8 cellular contexts compared by ENCODE assay signal in genomic region chr5:123511290-123511647, GRCh38. TPM values are rescaled to one million over a fixed set of nuclear protein-coding genes. Genes with fewer than 3 reads are reported as not detected.
DNase-seq lines count a peak whose midpoint lies in the region; ATAC-seq and TF ChIP-seq lines count a peak whose summit lies in the region.

No MANE protein-coding gene starts in this region.

- CTCF ChIA-PET in HEK293T (lab: Yijun Ruan, JAX) = interaction anchor here (0.6 to 1.3 kb wide), 2 partner anchors 65 to 88 kb away, joined by 3 read pairs; partner anchors contain the start of gene CEP120

- DNase-seq in ELR (ENCODE audit: low read depth) (peak; percentile 75), RPMI7951 (ENCODE audit: low read depth) (peak; percentile 48), fibroblast of gingiva (ENCODE audit: low read depth) (peak; percentile 53), psoas muscle (no peak), superior temporal gyrus (ENCODE audit: extremely low spot score) (no peak), GDM1 (lab: John Stamatoyannopoulos, UW) (no peak), NCI-H82 (lab: John Stamatoyannopoulos, UW) (no peak), HEK293T (ENCODE audit: extremely low spot score) (no peak)

- intact Hi-C loops in psoas muscle (cut with DNase I) = loop anchor here in 1 of 2 donors (10.0 kb wide), 2 partner anchors 86 to 104 kb away; partner anchors contain the start of gene CEP120

- 39 to 61% (median 41%) methylated on average over 3 of the region's 3 CpGs for WGBS in psoas muscle, 3 donors

- H3K4me1 ChIP-seq in psoas muscle = peaks cover 6% of the 10 kb centered on the region

- no peaks in the 10 kb centered on the region for H3K27me3 ChIP-seq in psoas muscle (ENCODE audit: insufficient read depth in 3 of 3, low read length in 2 of 3)

- H3K9me3 ChIP-seq in psoas muscle = no peaks in the 10 kb centered on the region

- peak overlapping the region; percentile 88 for H3K4me3 ChIP-seq in psoas muscle

- no peak for ATAC-seq in psoas muscle

- no peaks in the 10 kb centered on the region for H3K36me3 ChIP-seq in psoas muscle (ENCODE audit: insufficient read depth in 1 of 2, low read depth in 1 of 2)

- POLR2A ChIA-PET in HEK293T (lab: Yijun Ruan, JAX) = interaction anchor here (0.5 to 3.1 kb wide), 11 partner anchors 8 to 475 kb away, joined by 3 to 41 read pairs (median 3); partner anchors contain the start of genes CEP120 and PPIC

- no peak for TF ChIP-seq CTCF in psoas muscle (IDR thresholded peaks at IDR 0.05)

- H3K27ac ChIP-seq in psoas muscle = peak overlapping the region; percentile 91

TF ChIP-seq in HEK293T, 16 proteins besides CTCF, POLR2A, EP300 and RAD21:
- TF ChIP-seq ELF4 (IDR thresholded peaks at IDR 0.05) = no peak
- no peak for TF ChIP-seq TARDBP (IDR thresholded peaks at IDR 0.05)
- TF ChIP-seq SP1 (IDR thresholded peaks at IDR 0.05) = no peak
- no peak for TF ChIP-seq NFRKB (IDR thresholded peaks at IDR 0.05)
- no peak for TF ChIP-seq HDGF (IDR thresholded peaks at IDR 0.05; ENCODE audit: borderline replicate concordance)
- TF ChIP-seq BHLHE40 (IDR thresholded peaks at IDR 0.05; ENCODE audit: borderline replicate concordance) = no peak
- no peak for TF ChIP-seq FOXK2 (IDR thresholded peaks at IDR 0.05)
- TF ChIP-seq ZNF384 (IDR thresholded peaks at IDR 0.05) = no peak
- TF ChIP-seq FOXA1 (IDR thresholded peaks at IDR 0.05) = no peak
- no peak for TF ChIP-seq LEF1 (IDR thresholded peaks at IDR 0.05; ENCODE audit: borderline replicate concordance)
- no peak for TF ChIP-seq SUZ12 (IDR thresholded peaks at IDR 0.05)
- TF ChIP-seq CTBP1 (IDR thresholded peaks at IDR 0.05; ENCODE audit: borderline replicate concordance) = no peak
- no peak for TF ChIP-seq FOXM1 (IDR thresholded peaks at IDR 0.05; ENCODE audit: borderline replicate concordance)
- TF ChIP-seq, protein P1, sequence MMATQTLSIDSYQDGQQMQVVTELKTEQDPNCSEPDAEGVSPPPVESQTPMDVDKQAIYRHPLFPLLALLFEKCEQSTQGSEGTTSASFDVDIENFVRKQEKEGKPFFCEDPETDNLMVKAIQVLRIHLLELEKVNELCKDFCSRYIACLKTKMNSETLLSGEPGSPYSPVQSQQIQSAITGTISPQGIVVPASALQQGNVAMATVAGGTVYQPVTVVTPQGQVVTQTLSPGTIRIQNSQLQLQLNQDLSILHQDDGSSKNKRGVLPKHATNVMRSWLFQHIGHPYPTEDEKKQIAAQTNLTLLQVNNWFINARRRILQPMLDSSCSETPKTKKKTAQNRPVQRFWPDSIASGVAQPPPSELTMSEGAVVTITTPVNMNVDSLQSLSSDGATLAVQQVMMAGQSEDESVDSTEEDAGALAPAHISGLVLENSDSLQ (IDR thresholded peaks at IDR 0.05) = no peak
- TF ChIP-seq L3MBTL2 (conservative IDR thresholded peaks at IDR 0.05) = no peak
- TF ChIP-seq ARNT (IDR thresholded peaks at IDR 0.05) = no peak

RNA-seq across cellular contexts. Expression of gene CSNK1G3, which starts 0.7 kb away (rescaled TPM):
- 31.9 and 35.7 TPM in 2 replicates for total RNA-seq in RPMI7951 (2014; rRNA removed; shearing (Covaris generic))
- total RNA-seq in psoas muscle = 10 to 100 TPM; 11.3 to 19.4 (median 16.2) TPM
- 1 to 10 TPM; 3.8 to 7.5 (median 5.0) TPM for polyA plus RNA-seq in psoas muscle

Comparison
In these comparisons a context has a peak if more than half of its experiments do, and no peak if none do; other contexts are left out.
1. DNase-seq: peak in ELR (single experiment), RPMI7951 (single experiment) and fibroblast of gingiva (single experiment); none in psoas muscle (0 of 2), superior temporal gyrus (single experiment), GDM1 (single experiment), NCI-H82 (single experiment) and HEK293T (single experiment).